ENCODE assay signal across 32 cellular contexts in the genomic region with DNA sequence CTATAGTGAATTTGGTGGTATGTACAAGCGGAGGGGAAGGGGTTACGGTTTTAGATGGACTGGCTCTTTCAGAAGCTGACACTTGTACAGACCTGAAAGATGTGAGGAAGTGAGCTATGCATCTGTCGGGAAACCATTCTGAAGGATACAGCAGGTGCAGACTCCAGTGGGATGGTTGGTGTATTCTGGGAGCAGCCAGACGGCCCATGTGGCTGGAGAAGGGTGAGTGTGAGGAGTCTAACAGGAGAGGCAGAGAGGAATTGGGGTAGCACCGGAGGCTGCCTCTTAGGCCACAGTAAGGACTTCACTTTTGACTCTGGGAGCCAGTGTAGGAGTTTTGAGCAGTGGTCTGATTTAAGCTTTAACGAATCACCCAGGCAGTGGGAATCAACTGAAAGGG.
"Had no signal": no experiment of that assay in that cellular context is flagged by ENCODE, and none has a peak within 500 bp of the region (broad histone marks: within the 10 kb centered on the region; RNA-seq: fewer than 3 reads in every experiment).

No MANE protein-coding gene starts in this region.

- H3K27ac ChIP-seq: heart left ventricle, right lobe of liver, skin epidermis, thoracic aorta, uterus had no signal

- H3K9me3 ChIP-seq: right lobe of liver, thoracic aorta, uterus had no signal

- H3K36me3 ChIP-seq: uterus had no signal

- H3K27me3 ChIP-seq: heart left ventricle, right lobe of liver, uterus had no signal

- DNase-seq: activated CD4-positive, alpha-beta memory T cell treated with anti-CD3 and anti-CD28 coated beads, Interleukin-2, amount 10 ng/mL, durations not matched to agents 7 days and 5 days; activated CD4-positive, alpha-beta T cell treated with anti-CD3 and anti-CD28 coated beads for 4 hours; activated CD4-positive, CD25-positive, alpha-beta regulatory T cell; activated CD8-positive, alpha-beta memory T cell treated with anti-CD3 and anti-CD28 coated beads, Interleukin-2, amount 50 U/mL, for 48 hours; activated effector memory CD4-positive, alpha-beta T cell treated with Interleukin-2 at 50 U/mL for 16 hours; activated naive CD4-positive, alpha-beta T cell treated with Interleukin-2 at 50 U/mL for 16 hours; activated T-cell treated with anti-CD3 and anti-CD28 coated beads, Interleukin-2, amount 50 U/mL, for 24 hours; aorta; cortex of kidney; foreskin fibroblast; heart left ventricle; hypothalamus; immature natural killer cell; kidney; left colon; mammary epithelial cell; midbrain; naive thymus-derived CD8-positive, alpha-beta T cell; posterior cingulate gyrus; right lobe of liver; stimulated activated CD4-positive, alpha-beta T cell treated with anti-CD3 and anti-CD28 coated beads, Interleukin-12 subunit alpha, Interleukin-12 subunit beta, amount 100 ng/mL, for 4 hours; stimulated activated CD4-positive, alpha-beta T cell treated with anti-CD3 and anti-CD28 coated beads, Interleukin-4, amount 100 ng/mL, for 1 hour; stimulated activated naive CD8-positive, alpha-beta T cell treated with anti-CD3 and anti-CD28 coated beads, Interleukin-15, Interleukin-2, amounts not matched to agents 100 U/mL and 50 U/mL, for 24 hours; T-helper 2 cell; uterus had no signal

- H3K27ac Mint-ChIP-seq: activated CD4-positive, alpha-beta memory T cell treated with anti-CD3 and anti-CD28 coated beads, Interleukin-2, amount 10 ng/mL, durations not matched to agents 7 days and 5 days; activated naive CD8-positive, alpha-beta T cell; activated T-cell treated with anti-CD3 and anti-CD28 coated beads, Interleukin-2, amount 50 U/mL, for 24 hours; type B pancreatic cell had no signal

- H3K4me3 ChIP-seq: heart left ventricle, right lobe of liver, skin epidermis, thoracic aorta, uterus had no signal

- H3K9me3 Mint-ChIP-seq: activated CD4-positive, alpha-beta memory T cell treated with anti-CD3 and anti-CD28 coated beads, Interleukin-2, amount 10 ng/mL, durations not matched to agents 7 days and 5 days; activated T-cell treated with anti-CD3 and anti-CD28 coated beads, Interleukin-2, amount 50 U/mL, for 24 hours; brain; immature natural killer cell; naive thymus-derived CD8-positive, alpha-beta T cell; neural crest cell; type B pancreatic cell had no signal

- H3K4me3 Mint-ChIP-seq: activated CD4-positive, alpha-beta memory T cell treated with anti-CD3 and anti-CD28 coated beads, Interleukin-2, amount 10 ng/mL, durations not matched to agents 7 days and 5 days; activated naive CD8-positive, alpha-beta T cell; activated T-cell treated with anti-CD3 and anti-CD28 coated beads, Interleukin-2, amount 50 U/mL, for 24 hours; brain; immature natural killer cell; naive thymus-derived CD8-positive, alpha-beta T cell; neural crest cell; type B pancreatic cell had no signal

- H3K27me3 Mint-ChIP-seq: activated CD4-positive, alpha-beta memory T cell treated with anti-CD3 and anti-CD28 coated beads, Interleukin-2, amount 10 ng/mL, durations not matched to agents 7 days and 5 days; activated naive CD8-positive, alpha-beta T cell; activated T-cell treated with anti-CD3 and anti-CD28 coated beads, Interleukin-2, amount 50 U/mL, for 24 hours; brain had no signal

- H3K4me1 Mint-ChIP-seq: immature natural killer cell, neural crest cell had no signal

- ATAC-seq: esophagus mucosa; heart left ventricle; left colon; naive thymus-derived CD8-positive, alpha-beta T cell; stimulated activated naive CD8-positive, alpha-beta T cell treated with anti-CD3 and anti-CD28 coated beads, Interleukin-15, Interleukin-2, amounts not matched to agents 100 U/mL and 50 U/mL, for 24 hours had no signal

- H3K4me1 ChIP-seq: heart left ventricle, uterus had no signal
